24 cellular contexts compared by ENCODE assay signal in genomic region chr22:35708453-35708852, GRCh38. TPM values are rescaled to one million over a fixed set of nuclear protein-coding genes. Genes with fewer than 3 reads are reported as not detected.
"Had no signal": no experiment of that assay in that cellular context is flagged by ENCODE, and none has a peak within 500 bp of the region (broad histone marks: within the 10 kb centered on the region; RNA-seq: fewer than 3 reads in every experiment).

No MANE protein-coding gene starts in this region.

- H3K4me1 ChIP-seq: gastroesophageal sphincter, lower lobe of right lung, suprapubic skin, vagina had no signal

- H3K4me3 Mint-ChIP-seq: activated T-cell treated with anti-CD3 and anti-CD28 coated beads, Interleukin-2, amount 50 U/mL, for 72 hours; immature natural killer cell; nephron; stimulated activated naive CD8-positive, alpha-beta T cell treated with anti-CD3 and anti-CD28 coated beads, Interleukin-15, amount 100 ng/mL, for 72 hours had no signal

- H3K27ac Mint-ChIP-seq: activated T-cell treated with anti-CD3 and anti-CD28 coated beads, Interleukin-2, amount 50 U/mL, for 72 hours; immature natural killer cell; nephron; stimulated activated naive CD8-positive, alpha-beta T cell treated with anti-CD3 and anti-CD28 coated beads, Interleukin-15, amount 100 ng/mL, for 72 hours had no signal

- H3K27me3 Mint-ChIP-seq: stimulated activated naive CD8-positive, alpha-beta T cell treated with anti-CD3 and anti-CD28 coated beads, Interleukin-15, amount 100 ng/mL, for 72 hours had no signal

- DNase-seq: activated CD4-positive, alpha-beta T cell treated with anti-CD3 and anti-CD28 coated beads, Interleukin-2, amount 50 U/mL, for 4 hours; activated effector memory CD4-positive, alpha-beta T cell treated with anti-CD3 and anti-CD28 coated beads, Interleukin-2, amount 50 U/mL, for 16 hours; activated naive CD4-positive, alpha-beta T cell treated with anti-CD3 and anti-CD28 coated beads, Interleukin-2, amount 50 U/mL, for 16 hours; activated T-cell treated with anti-CD3 and anti-CD28 coated beads, Interleukin-2, amount 50 U/mL, for 72 hours; aorta; heart left ventricle; immature natural killer cell; lower lobe of right lung; posterior cingulate gyrus; retina; stimulated activated CD4-positive, alpha-beta T cell treated with anti-CD3 and anti-CD28 coated beads, Interleukin-4, amount 100 ng/mL, for 1 hour; stimulated activated naive CD8-positive, alpha-beta T cell treated with anti-CD3 and anti-CD28 coated beads, Interleukin-15, amount 100 ng/mL, for 72 hours; transverse colon; WERI-Rb-1 had no signal

- H3K9me3 ChIP-seq: suprapubic skin, vagina had no signal

- ATAC-seq: activated T-cell treated with anti-CD3 and anti-CD28 coated beads, Interleukin-2, amount 50 U/mL, for 72 hours; gastroesophageal sphincter; lower lobe of right lung; stimulated activated naive CD8-positive, alpha-beta T cell treated with anti-CD3 and anti-CD28 coated beads, Interleukin-15, amount 100 ng/mL, for 72 hours had no signal

- H3K4me1 Mint-ChIP-seq: immature natural killer cell; stimulated activated naive CD8-positive, alpha-beta T cell treated with anti-CD3 and anti-CD28 coated beads, Interleukin-15, amount 100 ng/mL, for 72 hours had no signal

- H3K27ac ChIP-seq: cardiac muscle cell, coronary artery, gastroesophageal sphincter, heart left ventricle, lower lobe of right lung, skin epidermis, suprapubic skin, transverse colon, vagina, WERI-Rb-1 had no signal

- H3K4me3 ChIP-seq: cardiac muscle cell, coronary artery, gastroesophageal sphincter, lower lobe of right lung, skin epidermis, suprapubic skin, transverse colon, vagina had no signal

- H3K36me3 ChIP-seq: cardiac muscle cell, gastroesophageal sphincter, heart left ventricle, lower lobe of right lung, suprapubic skin, transverse colon, vagina, WERI-Rb-1 had no signal

- H3K27me3 ChIP-seq: cardiac muscle cell, gastroesophageal sphincter, heart left ventricle, suprapubic skin, transverse colon, vagina had no signal

RNA-seq across cellular contexts. Expression of gene APOL5, which starts 9.2 kb away (rescaled TPM):
- total RNA-seq: activated CD8-positive, alpha-beta memory T cell treated with anti-CD3 and anti-CD28 coated beads for 36 hours; activated T-cell treated with anti-CD3 and anti-CD28 coated beads, Interleukin-2, amount 50 U/mL, for 72 hours; aorta; cardiac muscle cell; epithelial cell of proximal tubule; gastroesophageal sphincter; heart left ventricle; lower lobe of right lung; T-helper 2 cell treated with Interferon-gamma antibody and Interleukin-4, amounts not matched to agents 100 ng/mL and 5 ng/mL, for 36 hours; transverse colon; vagina had no signal
- polyA plus RNA-seq: aorta, cardiac muscle cell, immature natural killer cell had no signal
